In the genomic region with DNA sequence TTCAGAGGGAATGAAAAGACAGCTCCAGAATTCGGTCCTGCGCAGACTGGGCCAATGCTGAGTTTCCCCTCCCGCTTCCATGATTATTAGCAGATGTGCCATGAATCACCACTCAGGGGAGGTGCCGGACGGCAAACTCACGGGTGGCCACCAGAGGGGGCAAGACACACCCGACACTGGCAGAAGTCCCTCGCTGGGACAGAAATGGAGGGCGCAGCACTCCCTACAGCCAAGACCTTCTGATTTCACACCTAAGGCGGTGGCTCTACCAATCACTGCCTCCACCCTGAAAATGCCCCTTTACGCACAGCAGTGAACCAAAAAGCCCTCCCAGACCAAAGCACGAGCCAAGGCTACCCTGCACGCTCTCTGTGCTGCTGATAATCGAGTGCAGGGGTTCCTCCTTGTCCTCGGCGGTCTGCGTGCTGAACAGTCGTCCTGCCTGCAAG, we compare ENCODE assay signal across 8 cellular contexts. TPM values are rescaled to one million over a fixed set of nuclear protein-coding genes. Genes with fewer than 3 reads are reported as not detected.
A peak's percentile ranks its signal among the peaks of the same experiment; 100 is the strongest.
DNase-seq lines count a peak whose midpoint lies in the region; TF ChIP-seq lines count a peak whose summit lies in the region.

No MANE protein-coding gene starts in this region.

- peak; percentile 96 for TF ChIP-seq CTCF in OCI-LY7 (conservative IDR thresholded peaks at IDR 0.05; ENCODE audit: low read length)

- H3K36me3 ChIP-seq in OCI-LY7 (ENCODE audit: insufficient read depth, low read length): peaks cover 75% of the 10 kb centered on the region
- H3K36me3 ChIP-seq in mucosa of stomach (ENCODE audit: control insufficient read depth, insufficient read depth, low read length): no peaks in the 10 kb centered on the region

- H3K4me3 ChIP-seq in OCI-LY7 (ENCODE audit: low read depth, low read length, poor library complexity, severe bottlenecking): no peak overlapping the region
- peak overlapping the region; percentile 14 for H3K4me3 ChIP-seq in mucosa of stomach (ENCODE audit: low read length)

- no peak overlapping the region for H2AFZ ChIP-seq in OCI-LY7 (ENCODE audit: low read length)

- no peaks in the 10 kb centered on the region for H3K9me3 ChIP-seq in OCI-LY7 (ENCODE audit: low read length)
- H3K9me3 ChIP-seq in mucosa of stomach (ENCODE audit: control insufficient read depth, low read length): no peaks in the 10 kb centered on the region

- no peak overlapping the region for H3K4me2 ChIP-seq in OCI-LY7 (ENCODE audit: low read length)

- intact Hi-C loops in OCI-LY7 (cut with micrococcal nuclease; ENCODE audit: unreplicated experiment): loop anchor here (1.0 kb wide), 1 partner anchor 190 kb away; the partner anchor contains the start of gene CREBBP

- POLR2A ChIA-PET in OCI-LY7 (lab: Charles Lee): no interaction called here

- no peak overlapping the region for H3K27ac ChIP-seq in OCI-LY7 (ENCODE audit: low read depth, low read length, poor library complexity, severe bottlenecking)
- no peak overlapping the region for H3K27ac ChIP-seq in epithelial cell of prostate

- no peaks in the 10 kb centered on the region for H3K9me2 ChIP-seq in OCI-LY7 (ENCODE audit: insufficient read depth, low read length)

- H3K27me3 ChIP-seq in mucosa of stomach (ENCODE audit: control insufficient read depth, insufficient read depth, low read length): no peaks in the 10 kb centered on the region

- DNase-seq in NCI-H1417 (lab: John Stamatoyannopoulos, UW) (peak; percentile 53 to 76 (median 65)), NCI-H1417 treated with DMSO at 0.1 percent for 48 hours (lab: John Stamatoyannopoulos, UW) (no peak), HUDEP-2 (lab: John Stamatoyannopoulos, UW; ENCODE audit: unreplicated experiment in 76 of 76) (peak in 74 of 76 experiments; percentile 29 to 86 (median 68)), OCI-LY7 (ENCODE audit: low spot score) (peak; percentile 82), activated T-cell treated with anti-CD3 and anti-CD28 coated beads for 48 hours (ENCODE audit: low read depth) (peak; percentile 76), epithelial cell of prostate (ENCODE audit: low read depth, low spot score) (peak; percentile 36)
- DNase-seq in stimulated activated CD8-positive, alpha-beta memory T cell treated with anti-CD3 and anti-CD28 coated beads, Interleukin-2, amount 100 ng/mL, for 48 hours (ENCODE audit: low read depth in 2 of 2): peak; percentile 74 to 75

- BruUV-seq in OCI-LY7 (replicated peaks; lab: Mats Ljungman, UMichigan): no TSS peak

- no peaks in the 10 kb centered on the region for H4K20me1 ChIP-seq in OCI-LY7 (ENCODE audit: insufficient read depth, low read length)

- H3K9ac ChIP-seq in mucosa of stomach (ENCODE audit: low read length): peak overlapping the region; percentile 33

- CTCF ChIA-PET in OCI-LY7 (lab: Charles Lee; ENCODE audit: unreplicated experiment): no interaction called here

- no peaks in the 10 kb centered on the region for H3K4me1 ChIP-seq in OCI-LY7 (ENCODE audit: insufficient read depth, low read length, poor library complexity, severe bottlenecking)
- H3K4me1 ChIP-seq in mucosa of stomach (ENCODE audit: control insufficient read depth, insufficient read depth, low read length): peaks cover 11% of the 10 kb centered on the region

- no peaks in the 10 kb centered on the region; the same call in 1 of the 2 replicates for H3K79me2 ChIP-seq in OCI-LY7 (ENCODE audit: insufficient read depth, low read depth, low read length)

RNA-seq across cellular contexts. Expression of gene TRAP1, which starts 26.8 kb away (rescaled TPM):
- 155 and 242 TPM in 2 replicates for total RNA-seq in OCI-LY7 (2014; rRNA removed; shearing (Covaris generic))
- 185 TPM in 2 replicates for total RNA-seq in OCI-LY7 (2022)

RNA-seq across cellular contexts. Expression of gene DNASE1, which starts 36.0 kb away (rescaled TPM):
- 38.3 and 45.5 TPM in 2 replicates for total RNA-seq in OCI-LY7 (2014; rRNA removed; shearing (Covaris generic))
- 75.4 and 84.8 TPM in 2 replicates for total RNA-seq in OCI-LY7 (2022)
